ENCODE assay signal across 1 cellular context in the genomic region with DNA sequence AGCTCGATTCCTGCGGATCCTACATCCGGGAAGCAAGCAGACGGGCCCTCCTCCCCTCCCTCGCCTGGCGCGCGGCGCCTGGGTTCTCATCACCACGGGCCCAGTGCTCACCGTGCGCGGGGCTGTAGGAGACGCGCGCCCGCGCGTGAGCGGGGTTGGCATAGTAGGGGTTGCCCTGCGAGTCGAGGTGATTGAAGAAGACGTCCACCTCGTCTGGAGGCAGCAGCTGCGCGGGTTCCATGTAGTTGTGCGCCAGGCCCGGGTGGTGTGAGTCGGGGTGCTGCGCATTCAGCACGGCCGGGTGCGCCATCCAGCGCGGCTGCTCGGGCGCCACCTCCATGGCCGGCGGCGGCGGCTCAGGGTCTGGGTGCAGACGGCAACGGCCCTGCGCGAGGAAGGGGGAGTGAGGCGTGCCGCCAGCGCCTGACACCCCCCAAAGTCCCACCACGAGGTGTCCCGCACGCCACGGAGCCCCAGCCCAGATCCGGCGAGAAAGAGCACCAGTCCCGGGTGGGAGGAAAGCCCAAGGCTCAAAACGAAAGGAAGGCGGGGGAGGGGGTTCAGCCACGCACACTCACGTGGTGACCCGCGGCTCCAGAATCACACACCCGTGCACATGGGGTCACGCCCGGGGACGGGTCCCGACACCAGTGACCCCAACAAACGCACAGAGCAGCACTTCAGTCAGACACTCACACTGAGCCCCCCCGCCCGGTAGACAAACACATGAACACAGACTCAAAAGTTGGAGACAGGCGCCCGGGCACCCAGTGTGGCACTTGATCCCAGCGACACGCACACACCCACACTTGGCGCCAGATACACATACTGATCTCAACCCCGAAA.
TF ChIP-seq lines count a peak whose summit lies in the region.

No MANE protein-coding gene starts in this region.

TF ChIP-seq in K562, 482 proteins besides CTCF, POLR2A, EP300 and RAD21 (continued from another document and continues in another):
- TF ChIP-seq, protein P1, sequence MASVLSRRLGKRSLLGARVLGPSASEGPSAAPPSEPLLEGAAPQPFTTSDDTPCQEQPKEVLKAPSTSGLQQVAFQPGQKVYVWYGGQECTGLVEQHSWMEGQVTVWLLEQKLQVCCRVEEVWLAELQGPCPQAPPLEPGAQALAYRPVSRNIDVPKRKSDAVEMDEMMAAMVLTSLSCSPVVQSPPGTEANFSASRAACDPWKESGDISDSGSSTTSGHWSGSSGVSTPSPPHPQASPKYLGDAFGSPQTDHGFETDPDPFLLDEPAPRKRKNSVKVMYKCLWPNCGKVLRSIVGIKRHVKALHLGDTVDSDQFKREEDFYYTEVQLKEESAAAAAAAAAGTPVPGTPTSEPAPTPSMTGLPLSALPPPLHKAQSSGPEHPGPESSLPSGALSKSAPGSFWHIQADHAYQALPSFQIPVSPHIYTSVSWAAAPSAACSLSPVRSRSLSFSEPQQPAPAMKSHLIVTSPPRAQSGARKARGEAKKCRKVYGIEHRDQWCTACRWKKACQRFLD (CRISPR knock-in tag; IDR thresholded peaks at IDR 0.05) = no peak
- TF ChIP-seq, protein P2, sequence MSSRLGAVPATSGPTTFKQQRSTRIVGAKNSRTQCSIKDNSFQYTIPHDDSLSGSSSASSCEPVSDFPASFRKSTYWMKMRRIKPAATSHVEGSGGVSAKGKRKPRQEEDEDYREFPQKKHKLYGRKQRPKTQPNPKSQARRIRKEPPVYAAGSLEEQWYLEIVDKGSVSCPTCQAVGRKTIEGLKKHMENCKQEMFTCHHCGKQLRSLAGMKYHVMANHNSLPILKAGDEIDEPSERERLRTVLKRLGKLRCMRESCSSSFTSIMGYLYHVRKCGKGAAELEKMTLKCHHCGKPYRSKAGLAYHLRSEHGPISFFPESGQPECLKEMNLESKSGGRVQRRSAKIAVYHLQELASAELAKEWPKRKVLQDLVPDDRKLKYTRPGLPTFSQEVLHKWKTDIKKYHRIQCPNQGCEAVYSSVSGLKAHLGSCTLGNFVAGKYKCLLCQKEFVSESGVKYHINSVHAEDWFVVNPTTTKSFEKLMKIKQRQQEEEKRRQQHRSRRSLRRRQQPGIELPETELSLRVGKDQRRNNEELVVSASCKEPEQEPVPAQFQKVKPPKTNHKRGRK (tag; IDR thresholded peaks at IDR 0.05) = no peak
- TF ChIP-seq, protein P3, sequence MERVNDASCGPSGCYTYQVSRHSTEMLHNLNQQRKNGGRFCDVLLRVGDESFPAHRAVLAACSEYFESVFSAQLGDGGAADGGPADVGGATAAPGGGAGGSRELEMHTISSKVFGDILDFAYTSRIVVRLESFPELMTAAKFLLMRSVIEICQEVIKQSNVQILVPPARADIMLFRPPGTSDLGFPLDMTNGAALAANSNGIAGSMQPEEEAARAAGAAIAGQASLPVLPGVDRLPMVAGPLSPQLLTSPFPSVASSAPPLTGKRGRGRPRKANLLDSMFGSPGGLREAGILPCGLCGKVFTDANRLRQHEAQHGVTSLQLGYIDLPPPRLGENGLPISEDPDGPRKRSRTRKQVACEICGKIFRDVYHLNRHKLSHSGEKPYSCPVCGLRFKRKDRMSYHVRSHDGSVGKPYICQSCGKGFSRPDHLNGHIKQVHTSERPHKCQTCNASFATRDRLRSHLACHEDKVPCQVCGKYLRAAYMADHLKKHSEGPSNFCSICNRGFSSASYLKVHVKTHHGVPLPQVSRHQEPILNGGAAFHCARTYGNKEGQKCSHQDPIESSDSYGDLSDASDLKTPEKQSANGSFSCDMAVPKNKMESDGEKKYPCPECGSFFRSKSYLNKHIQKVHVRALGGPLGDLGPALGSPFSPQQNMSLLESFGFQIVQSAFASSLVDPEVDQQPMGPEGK (CRISPR knock-in tag; IDR thresholded peaks at IDR 0.05; ENCODE audit: borderline replicate concordance) = no peak
- TF ChIP-seq ARHGAP35 (IDR thresholded peaks at IDR 0.05; ENCODE audit: partially characterized antibody) (no peak), ZNF311 (CRISPR knock-in tag; IDR thresholded peaks at IDR 0.05) (no peak), SAP30 (IDR thresholded peaks at IDR 0.05; ENCODE audit: borderline replicate concordance, insufficient read depth, low read depth, low read length, poor library complexity, severe bottlenecking) (peak; percentile 45), EGR1 (conservative IDR thresholded peaks at IDR 0.05) (peak; percentile 15; the same call in 1 of the 2 replicates), SAFB (IDR thresholded peaks at IDR 0.05; ENCODE audit: borderline replicate concordance, low read depth, low read length) (peak; percentile 33; the same call in 1 of the 2 replicates), ELF1 (tag; IDR thresholded peaks at IDR 0.05) (no peak), NUFIP1 (IDR thresholded peaks at IDR 0.05; ENCODE audit: partially characterized antibody) (no peak), CBFB (CRISPR knock-in tag; IDR thresholded peaks at IDR 0.05) (no peak), POLR2AphosphoS5 (IDR thresholded peaks at IDR 0.05; ENCODE audit: control insufficient read depth, insufficient read depth, low read depth, low read length) (no peak), CC2D1A (IDR thresholded peaks at IDR 0.05) (no peak), ARNT (IDR thresholded peaks at IDR 0.05) (no peak), PRPF4 (IDR thresholded peaks at IDR 0.05; ENCODE audit: insufficient read depth, low read depth, low read length, poor library complexity, severe bottlenecking) (no peak), ZC3H11A (IDR thresholded peaks at IDR 0.05; ENCODE audit: low read depth, low read length) (no peak), BHLHE40 (IDR thresholded peaks at IDR 0.05; ENCODE audit: low read length) (peak; percentile 35; the same call in 1 of the 2 replicates), SPI1 (IDR thresholded peaks at IDR 0.05; ENCODE audit: borderline replicate concordance, low read depth, low read length) (no peak), ZKSCAN8 (CRISPR knock-in tag; IDR thresholded peaks at IDR 0.05) (no peak), ZNF584 (CRISPR knock-in tag; IDR thresholded peaks at IDR 0.05; ENCODE audit: low read depth) (no peak), ZNF124 (CRISPR knock-in tag; IDR thresholded peaks at IDR 0.05) (no peak), ZNF217 (CRISPR knock-in tag; IDR thresholded peaks at IDR 0.05) (no peak), ZNF354B (CRISPR knock-in tag; IDR thresholded peaks at IDR 0.05) (no peak), JUND (IDR thresholded peaks at IDR 0.05; ENCODE audit: borderline replicate concordance, low read depth, low read length) (no peak), JUND (tag; IDR thresholded peaks at IDR 0.05; ENCODE audit: borderline replicate concordance, low read depth, low read length) (no peak)
- TF ChIP-seq, protein P4, sequence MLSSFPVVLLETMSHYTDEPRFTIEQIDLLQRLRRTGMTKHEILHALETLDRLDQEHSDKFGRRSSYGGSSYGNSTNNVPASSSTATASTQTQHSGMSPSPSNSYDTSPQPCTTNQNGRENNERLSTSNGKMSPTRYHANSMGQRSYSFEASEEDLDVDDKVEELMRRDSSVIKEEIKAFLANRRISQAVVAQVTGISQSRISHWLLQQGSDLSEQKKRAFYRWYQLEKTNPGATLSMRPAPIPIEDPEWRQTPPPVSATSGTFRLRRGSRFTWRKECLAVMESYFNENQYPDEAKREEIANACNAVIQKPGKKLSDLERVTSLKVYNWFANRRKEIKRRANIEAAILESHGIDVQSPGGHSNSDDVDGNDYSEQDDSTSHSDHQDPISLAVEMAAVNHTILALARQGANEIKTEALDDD (IDR thresholded peaks at IDR 0.05) = no peak
- TF ChIP-seq, protein P5, sequence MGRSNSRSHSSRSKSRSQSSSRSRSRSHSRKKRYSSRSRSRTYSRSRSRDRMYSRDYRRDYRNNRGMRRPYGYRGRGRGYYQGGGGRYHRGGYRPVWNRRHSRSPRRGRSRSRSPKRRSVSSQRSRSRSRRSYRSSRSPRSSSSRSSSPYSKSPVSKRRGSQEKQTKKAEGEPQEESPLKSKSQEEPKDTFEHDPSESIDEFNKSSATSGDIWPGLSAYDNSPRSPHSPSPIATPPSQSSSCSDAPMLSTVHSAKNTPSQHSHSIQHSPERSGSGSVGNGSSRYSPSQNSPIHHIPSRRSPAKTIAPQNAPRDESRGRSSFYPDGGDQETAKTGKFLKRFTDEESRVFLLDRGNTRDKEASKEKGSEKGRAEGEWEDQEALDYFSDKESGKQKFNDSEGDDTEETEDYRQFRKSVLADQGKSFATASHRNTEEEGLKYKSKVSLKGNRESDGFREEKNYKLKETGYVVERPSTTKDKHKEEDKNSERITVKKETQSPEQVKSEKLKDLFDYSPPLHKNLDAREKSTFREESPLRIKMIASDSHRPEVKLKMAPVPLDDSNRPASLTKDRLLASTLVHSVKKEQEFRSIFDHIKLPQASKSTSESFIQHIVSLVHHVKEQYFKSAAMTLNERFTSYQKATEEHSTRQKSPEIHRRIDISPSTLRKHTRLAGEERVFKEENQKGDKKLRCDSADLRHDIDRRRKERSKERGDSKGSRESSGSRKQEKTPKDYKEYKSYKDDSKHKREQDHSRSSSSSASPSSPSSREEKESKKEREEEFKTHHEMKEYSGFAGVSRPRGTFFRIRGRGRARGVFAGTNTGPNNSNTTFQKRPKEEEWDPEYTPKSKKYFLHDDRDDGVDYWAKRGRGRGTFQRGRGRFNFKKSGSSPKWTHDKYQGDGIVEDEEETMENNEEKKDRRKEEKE (IDR thresholded peaks at IDR 0.05; ENCODE audit: borderline replicate concordance in 1 of 2, control insufficient read depth in 1 of 2, low read depth in 2 of 2, low read length in 1 of 2) = no peak
- TF ChIP-seq, protein P6, sequence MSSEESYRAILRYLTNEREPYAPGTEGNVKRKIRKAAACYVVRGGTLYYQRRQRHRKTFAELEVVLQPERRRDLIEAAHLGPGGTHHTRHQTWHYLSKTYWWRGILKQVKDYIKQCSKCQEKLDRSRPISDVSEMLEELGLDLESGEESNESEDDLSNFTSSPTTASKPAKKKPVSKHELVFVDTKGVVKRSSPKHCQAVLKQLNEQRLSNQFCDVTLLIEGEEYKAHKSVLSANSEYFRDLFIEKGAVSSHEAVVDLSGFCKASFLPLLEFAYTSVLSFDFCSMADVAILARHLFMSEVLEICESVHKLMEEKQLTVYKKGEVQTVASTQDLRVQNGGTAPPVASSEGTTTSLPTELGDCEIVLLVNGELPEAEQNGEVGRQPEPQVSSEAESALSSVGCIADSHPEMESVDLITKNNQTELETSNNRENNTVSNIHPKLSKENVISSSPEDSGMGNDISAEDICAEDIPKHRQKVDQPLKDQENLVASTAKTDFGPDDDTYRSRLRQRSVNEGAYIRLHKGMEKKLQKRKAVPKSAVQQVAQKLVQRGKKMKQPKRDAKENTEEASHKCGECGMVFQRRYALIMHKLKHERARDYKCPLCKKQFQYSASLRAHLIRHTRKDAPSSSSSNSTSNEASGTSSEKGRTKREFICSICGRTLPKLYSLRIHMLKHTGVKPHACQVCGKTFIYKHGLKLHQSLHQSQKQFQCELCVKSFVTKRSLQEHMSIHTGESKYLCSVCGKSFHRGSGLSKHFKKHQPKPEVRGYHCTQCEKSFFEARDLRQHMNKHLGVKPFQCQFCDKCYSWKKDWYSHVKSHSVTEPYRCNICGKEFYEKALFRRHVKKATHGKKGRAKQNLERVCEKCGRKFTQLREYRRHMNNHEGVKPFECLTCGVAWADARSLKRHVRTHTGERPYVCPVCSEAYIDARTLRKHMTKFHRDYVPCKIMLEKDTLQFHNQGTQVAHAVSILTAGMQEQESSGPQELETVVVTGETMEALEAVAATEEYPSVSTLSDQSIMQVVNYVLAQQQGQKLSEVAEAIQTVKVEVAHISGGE (CRISPR knock-in tag; IDR thresholded peaks at IDR 0.05) = no peak; a peak in 1 of 6 replicates
- TF ChIP-seq, protein P7, sequence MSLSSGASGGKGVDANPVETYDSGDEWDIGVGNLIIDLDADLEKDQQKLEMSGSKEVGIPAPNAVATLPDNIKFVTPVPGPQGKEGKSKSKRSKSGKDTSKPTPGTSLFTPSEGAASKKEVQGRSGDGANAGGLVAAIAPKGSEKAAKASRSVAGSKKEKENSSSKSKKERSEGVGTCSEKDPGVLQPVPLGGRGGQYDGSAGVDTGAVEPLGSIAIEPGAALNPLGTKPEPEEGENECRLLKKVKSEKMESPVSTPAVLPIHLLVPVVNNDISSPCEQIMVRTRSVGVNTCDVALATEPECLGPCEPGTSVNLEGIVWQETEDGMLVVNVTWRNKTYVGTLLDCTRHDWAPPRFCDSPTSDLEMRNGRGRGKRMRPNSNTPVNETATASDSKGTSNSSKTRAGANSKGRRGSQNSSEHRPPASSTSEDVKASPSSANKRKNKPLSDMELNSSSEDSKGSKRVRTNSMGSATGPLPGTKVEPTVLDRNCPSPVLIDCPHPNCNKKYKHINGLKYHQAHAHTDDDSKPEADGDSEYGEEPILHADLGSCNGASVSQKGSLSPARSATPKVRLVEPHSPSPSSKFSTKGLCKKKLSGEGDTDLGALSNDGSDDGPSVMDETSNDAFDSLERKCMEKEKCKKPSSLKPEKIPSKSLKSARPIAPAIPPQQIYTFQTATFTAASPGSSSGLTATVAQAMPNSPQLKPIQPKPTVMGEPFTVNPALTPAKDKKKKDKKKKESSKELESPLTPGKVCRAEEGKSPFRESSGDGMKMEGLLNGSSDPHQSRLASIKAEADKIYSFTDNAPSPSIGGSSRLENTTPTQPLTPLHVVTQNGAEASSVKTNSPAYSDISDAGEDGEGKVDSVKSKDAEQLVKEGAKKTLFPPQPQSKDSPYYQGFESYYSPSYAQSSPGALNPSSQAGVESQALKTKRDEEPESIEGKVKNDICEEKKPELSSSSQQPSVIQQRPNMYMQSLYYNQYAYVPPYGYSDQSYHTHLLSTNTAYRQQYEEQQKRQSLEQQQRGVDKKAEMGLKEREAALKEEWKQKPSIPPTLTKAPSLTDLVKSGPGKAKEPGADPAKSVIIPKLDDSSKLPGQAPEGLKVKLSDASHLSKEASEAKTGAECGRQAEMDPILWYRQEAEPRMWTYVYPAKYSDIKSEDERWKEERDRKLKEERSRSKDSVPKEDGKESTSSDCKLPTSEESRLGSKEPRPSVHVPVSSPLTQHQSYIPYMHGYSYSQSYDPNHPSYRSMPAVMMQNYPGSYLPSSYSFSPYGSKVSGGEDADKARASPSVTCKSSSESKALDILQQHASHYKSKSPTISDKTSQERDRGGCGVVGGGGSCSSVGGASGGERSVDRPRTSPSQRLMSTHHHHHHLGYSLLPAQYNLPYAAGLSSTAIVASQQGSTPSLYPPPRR (CRISPR knock-in tag; IDR thresholded peaks at IDR 0.05; ENCODE audit: borderline replicate concordance) = no peak
- TF ChIP-seq, protein P8, sequence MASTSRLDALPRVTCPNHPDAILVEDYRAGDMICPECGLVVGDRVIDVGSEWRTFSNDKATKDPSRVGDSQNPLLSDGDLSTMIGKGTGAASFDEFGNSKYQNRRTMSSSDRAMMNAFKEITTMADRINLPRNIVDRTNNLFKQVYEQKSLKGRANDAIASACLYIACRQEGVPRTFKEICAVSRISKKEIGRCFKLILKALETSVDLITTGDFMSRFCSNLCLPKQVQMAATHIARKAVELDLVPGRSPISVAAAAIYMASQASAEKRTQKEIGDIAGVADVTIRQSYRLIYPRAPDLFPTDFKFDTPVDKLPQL (IDR thresholded peaks at IDR 0.05; ENCODE audit: extremely low read depth, insufficient read length) = no peak
- TF ChIP-seq, protein P9, sequence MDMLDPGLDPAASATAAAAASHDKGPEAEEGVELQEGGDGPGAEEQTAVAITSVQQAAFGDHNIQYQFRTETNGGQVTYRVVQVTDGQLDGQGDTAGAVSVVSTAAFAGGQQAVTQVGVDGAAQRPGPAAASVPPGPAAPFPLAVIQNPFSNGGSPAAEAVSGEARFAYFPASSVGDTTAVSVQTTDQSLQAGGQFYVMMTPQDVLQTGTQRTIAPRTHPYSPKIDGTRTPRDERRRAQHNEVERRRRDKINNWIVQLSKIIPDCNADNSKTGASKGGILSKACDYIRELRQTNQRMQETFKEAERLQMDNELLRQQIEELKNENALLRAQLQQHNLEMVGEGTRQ (CRISPR knock-in tag; IDR thresholded peaks at IDR 0.05) = no peak
